ENCODE assay signal across 8 cellular contexts in genomic region chr12:13534645-13535398, GRCh38.
A peak's percentile ranks its signal among the peaks of the same experiment; 100 is the strongest.
DNase-seq lines count a peak whose midpoint lies in the region; ATAC-seq and TF ChIP-seq lines count a peak whose summit lies in the region.

No MANE protein-coding gene starts in this region.

- no peak for TF ChIP-seq POLR2A in NB4 (IDR thresholded peaks at IDR 0.05; ENCODE audit: extremely low read depth, insufficient read length)

- H3K4me3 ChIP-seq in NB4 (ENCODE audit: low read depth, low read length) (no peak overlapping the region), aorta (ENCODE audit: low read length in 2 of 2) (no peak overlapping the region)

- no peaks in the 10 kb centered on the region for H3K27me3 ChIP-seq in aorta (ENCODE audit: control insufficient read depth in 1 of 2, insufficient read depth in 2 of 2, low read length in 1 of 2)

- H3K27ac ChIP-seq in aorta (ENCODE audit: low read depth in 1 of 2, low read length in 2 of 2) = no peak overlapping the region

- 22 to 26% methylated on average over 8 of the region's 8 CpGs for WGBS in aorta, 2 donors

- no peaks in the 10 kb centered on the region for H3K9me3 ChIP-seq in aorta (ENCODE audit: control insufficient read depth, low read length)

- intact Hi-C loops in aorta (cut with DNase I) = loop anchor here (1.0 to 10.0 kb wide), 3 partner anchors 172 to 257 kb away; no protein-coding TSS in a partner anchor

- peaks cover 0 to 2% of the 10 kb centered on the region in 2 donors for H3K4me1 ChIP-seq in aorta (ENCODE audit: control insufficient read depth in 1 of 2, insufficient read depth in 2 of 2, low read length in 2 of 2)

- ATAC-seq in omental fat pad (ENCODE audit: low FRiP score) = no peak
- peak; percentile 71 for ATAC-seq in aorta (ENCODE audit: low FRiP score)
- ATAC-seq in HG03565 (IDR thresholded peaks at IDR 0.05; ENCODE audit: unreplicated experiment) = no peak

- H3K36me3 ChIP-seq in aorta (ENCODE audit: control insufficient read depth in 1 of 2, insufficient read depth in 2 of 2, low read length in 1 of 2) = no peaks in the 10 kb centered on the region

- peak; percentile 73 for DNase-seq in activated CD4-positive, alpha-beta T cell treated with anti-CD3 and anti-CD28 coated beads for 48 hours
- no peak for DNase-seq in activated CD4-positive, alpha-beta T cell treated with anti-CD3 and anti-CD28 coated beads for 1 hour
- peak; percentile 55 for DNase-seq in NB4 (ENCODE audit: low read depth)
- peak; percentile 62 to 68 for DNase-seq in activated CD4-positive, alpha-beta T cell treated with anti-CD3 and anti-CD28 coated beads, Interleukin-2, amount 50 U/mL, for 48 hours
- DNase-seq in foreskin melanocyte = peak; percentile 46
- peak; percentile 83 for DNase-seq in omental fat pad (ENCODE audit: low spot score)
- DNase-seq in aorta = peak; percentile 68 to 82

- TF ChIP-seq CTCF in NB4 (IDR thresholded peaks at IDR 0.05; ENCODE audit: low read depth, low read length) (peak; percentile 99), omental fat pad (IDR thresholded peaks at IDR 0.05) (no peak)
